1 cellular context compared by ENCODE assay signal in genomic region chr19:42081584-42082258, GRCh38.
TF ChIP-seq lines count a peak whose summit lies in the region.

No MANE protein-coding gene starts in this region.

TF ChIP-seq in GM23338, 12 proteins besides CTCF, POLR2A, EP300 and RAD21 (continued from another document):
- TF ChIP-seq REST (IDR thresholded peaks at IDR 0.05; ENCODE audit: unreplicated experiment) (no peak), EZH2phosphoT487 (IDR thresholded peaks at IDR 0.05; ENCODE audit: unreplicated experiment) (no peak), ZNF331 (CRISPR knock-in tag; IDR thresholded peaks at IDR 0.05; ENCODE audit: low read depth) (no peak)
TF ChIP-seq in GM23338: peak in this region for 0.
